Comparison of ENCODE assay signal across 20 cellular contexts in genomic region chr22:49413551-49413950, GRCh38.
DNase-seq lines count a peak whose midpoint lies in the region; ATAC-seq and TF ChIP-seq lines count a peak whose summit lies in the region.
"Had no signal": no experiment of that assay in that cellular context is flagged by ENCODE, and none has a peak within 500 bp of the region (broad histone marks: within the 10 kb centered on the region; RNA-seq: fewer than 3 reads in every experiment).

No MANE protein-coding gene starts in this region.

- H3K36me3 Mint-ChIP-seq in natural killer cell treated with Interleukin-12 subunit alpha and Interleukin-12 subunit beta and Interleukin-15 and Interleukin-18, amount 100 ng/mL, for 72 hours = no peaks in the 10 kb centered on the region
- H3K36me3 Mint-ChIP-seq in natural killer cell (no peaks in the 10 kb centered on the region), endodermal cell (ENCODE audit: low read depth) (no peaks in the 10 kb centered on the region)
- H3K36me3 Mint-ChIP-seq: CD8-positive, alpha-beta memory T cell had no signal

- H3K4me3 ChIP-seq in endodermal cell (ENCODE audit: low read length) (no peak overlapping the region), osteoblast (ENCODE audit: insufficient read depth, low read length) (no peak overlapping the region), Peyer's patch (no peak overlapping the region)
- H3K4me3 ChIP-seq: HAP-1 had no signal

- H3K9ac ChIP-seq in endodermal cell (ENCODE audit: extremely low read depth, low read length, poor library complexity, severe bottlenecking) = no peak overlapping the region

- no peak for TF ChIP-seq POLR2A in Peyer's patch (IDR thresholded peaks at IDR 0.05)

- H3K4me3 Mint-ChIP-seq in natural killer cell treated with Interleukin-12 subunit alpha and Interleukin-12 subunit beta and Interleukin-15 and Interleukin-18, amount 100 ng/mL, for 72 hours = no peak overlapping the region
- H3K4me3 Mint-ChIP-seq in natural killer cell (no peak overlapping the region), endodermal cell (no peak overlapping the region)
- H3K4me3 Mint-ChIP-seq: CD8-positive, alpha-beta memory T cell had no signal

- peak; percentile 2 for DNase-seq in natural killer cell treated with Interleukin-12 subunit alpha and Interleukin-12 subunit beta and Interleukin-15 and Interleukin-18, amount 100 ng/mL, for 72 hours (ENCODE audit: low spot score)
- DNase-seq in natural killer cell (no peak), endodermal cell (peak; percentile 51), osteoblast (ENCODE audit: insufficient read length, low spot score, missing footprints) (peak; percentile 41), Peyer's patch (no peak), globus pallidus (ENCODE audit: low spot score) (no peak)
- DNase-seq: CD8-positive, alpha-beta memory T cell; KG1; NCI-H1105; NCI-H146; NCI-H2029 treated with DMSO at 0.1 percent for 48 hours; NCI-H2171; NCI-H345; NCI-H524; NCI-H774; NK-92 treated with Interleukin-12 subunit alpha and Interleukin-12 subunit beta, amount 100 ng/mL, for 24 hours had no signal

- H3K9me3 Mint-ChIP-seq in natural killer cell treated with Interleukin-12 subunit alpha and Interleukin-12 subunit beta and Interleukin-15 and Interleukin-18, amount 100 ng/mL, for 72 hours = no peaks in the 10 kb centered on the region
- H3K9me3 Mint-ChIP-seq in natural killer cell (peaks cover 0 to 2% of the 10 kb centered on the region in 2 donors), endodermal cell (no peaks in the 10 kb centered on the region)

- H3K9me3 ChIP-seq in endodermal cell (ENCODE audit: control insufficient read depth, low read length) (no peaks in the 10 kb centered on the region), osteoblast (ENCODE audit: low read depth, low read length) (no peaks in the 10 kb centered on the region), Peyer's patch (no peaks in the 10 kb centered on the region)
- H3K9me3 ChIP-seq: HAP-1 had no signal

- no peaks in the 10 kb centered on the region for H3K4me1 ChIP-seq in endodermal cell (ENCODE audit: control insufficient read depth, insufficient read depth, low read length)
- H3K4me1 ChIP-seq in osteoblast (ENCODE audit: insufficient read depth, low read length) = no peaks in the 10 kb centered on the region
- H3K4me1 ChIP-seq in Peyer's patch = no peaks in the 10 kb centered on the region
- H3K4me1 ChIP-seq: HAP-1 had no signal

- no peaks in the 10 kb centered on the region for H3K4me1 Mint-ChIP-seq in natural killer cell treated with Interleukin-12 subunit alpha and Interleukin-12 subunit beta and Interleukin-15 and Interleukin-18, amount 100 ng/mL, for 72 hours (ENCODE audit: low read depth in 2 of 2)
- H3K4me1 Mint-ChIP-seq in natural killer cell = no peaks in the 10 kb centered on the region
- peaks cover 9% of the 10 kb centered on the region for H3K4me1 Mint-ChIP-seq in endodermal cell
- H3K4me1 Mint-ChIP-seq: CD8-positive, alpha-beta memory T cell had no signal

- TF ChIP-seq CTCF in natural killer cell (IDR thresholded peaks at IDR 0.05) (no peak), endodermal cell (conservative IDR thresholded peaks at IDR 0.05) (peak; percentile 23), osteoblast (IDR thresholded peaks at IDR 0.05; ENCODE audit: extremely low read depth, low read depth, low read length) (no peak), Peyer's patch (IDR thresholded peaks at IDR 0.05) (no peak)

- H3K27ac ChIP-seq in endodermal cell (ENCODE audit: low read depth, low read length) = no peak overlapping the region
- no peak overlapping the region for H3K27ac ChIP-seq in osteoblast (ENCODE audit: low read depth, low read length)
- no peak overlapping the region for H3K27ac ChIP-seq in Peyer's patch
- H3K27ac ChIP-seq: C4-2B had no signal

- H3K27me3 ChIP-seq in endodermal cell (ENCODE audit: control insufficient read depth, insufficient read depth, low read length, poor library complexity, severe bottlenecking) (no peaks in the 10 kb centered on the region), osteoblast (ENCODE audit: insufficient read depth, low read length) (no peaks in the 10 kb centered on the region), Peyer's patch (no peaks in the 10 kb centered on the region)

- no peak overlapping the region for H3K27ac Mint-ChIP-seq in natural killer cell treated with Interleukin-12 subunit alpha and Interleukin-12 subunit beta and Interleukin-15 and Interleukin-18, amount 100 ng/mL, for 72 hours
- H3K27ac Mint-ChIP-seq in natural killer cell = no peak overlapping the region
- no peak overlapping the region for H3K27ac Mint-ChIP-seq in endodermal cell
- H3K27ac Mint-ChIP-seq: CD8-positive, alpha-beta memory T cell had no signal

- H3K27me3 Mint-ChIP-seq in natural killer cell treated with Interleukin-12 subunit alpha and Interleukin-12 subunit beta and Interleukin-15 and Interleukin-18, amount 100 ng/mL, for 72 hours = peaks cover 8 to 11% of the 10 kb centered on the region in 2 donors
- H3K27me3 Mint-ChIP-seq in natural killer cell (ENCODE audit: low read depth in 2 of 2) (peaks cover 0 to 5% of the 10 kb centered on the region in 2 donors), endodermal cell (ENCODE audit: insufficient read depth) (peaks cover 5% of the 10 kb centered on the region)

- no peak for ATAC-seq in natural killer cell treated with Interleukin-12 subunit alpha and Interleukin-12 subunit beta and Interleukin-15 and Interleukin-18, amount 100 ng/mL, for 72 hours
- ATAC-seq in natural killer cell = no peak
- ATAC-seq in GM18498 (IDR thresholded peaks at IDR 0.05; ENCODE audit: unreplicated experiment) = no peak
- no peak for ATAC-seq in HG02970 (IDR thresholded peaks at IDR 0.05; ENCODE audit: low FRiP score, unreplicated experiment)

- no peaks in the 10 kb centered on the region for H4K20me1 ChIP-seq in osteoblast (ENCODE audit: insufficient read depth, low read length)

- WGBS in endodermal cell (ENCODE audit: insufficient coverage in 1 of 2, insufficient read length in 1 of 2), 2 experiments = 86 to 94% methylated on average over 4 to 9 of the region's 9 CpGs

- no peak overlapping the region for H3K4me2 ChIP-seq in osteoblast (ENCODE audit: insufficient read depth, low read length)

- H2AFZ ChIP-seq in osteoblast (ENCODE audit: low read length) = no peak overlapping the region

- intact Hi-C loops in natural killer cell (cut with micrococcal nuclease) = no loop called here

- H3K36me3 ChIP-seq in endodermal cell (ENCODE audit: control insufficient read depth, insufficient read depth, low read length) (no peaks in the 10 kb centered on the region), osteoblast (ENCODE audit: insufficient read depth, low read length) (no peaks in the 10 kb centered on the region), Peyer's patch (no peaks in the 10 kb centered on the region)
- H3K36me3 ChIP-seq: HAP-1 had no signal

- no peaks in the 10 kb centered on the region for H3K79me2 ChIP-seq in osteoblast (ENCODE audit: insufficient read depth, low read length)

Comparison
In these comparisons a context has a peak if more than half of its experiments do, and no peak if none do; other contexts are left out.
1. DNase-seq: peak in natural killer cell treated with Interleukin-12 subunit alpha and Interleukin-12 subunit beta and Interleukin-15 and Interleukin-18, amount 100 ng/mL, for 72 hours (single experiment), endodermal cell (single experiment) and osteoblast (single experiment); none in natural killer cell (single experiment), Peyer's patch (0 of 3) and globus pallidus (single experiment).